In genomic region chr21:39347537-39347936, GRCh38 we compare ENCODE assay signal across 8 cellular contexts. TPM values are rescaled to one million over a fixed set of nuclear protein-coding genes. Genes with fewer than 3 reads are reported as not detected.
DNase-seq lines count a peak whose midpoint lies in the region; ATAC-seq and TF ChIP-seq lines count a peak whose summit lies in the region.

No MANE protein-coding gene starts in this region.

- H3K27me3 ChIP-seq in liver (ENCODE audit: control insufficient read depth in 4 of 4, insufficient read depth in 4 of 4, low read length in 3 of 4): no peaks in the 10 kb centered on the region
- H3K27me3 ChIP-seq in tibial artery: no peaks in the 10 kb centered on the region

- H3K27ac ChIP-seq in liver (ENCODE audit: low read depth in 1 of 2, low read length in 2 of 2): no peak overlapping the region
- H3K27ac ChIP-seq in tibial artery: peak overlapping the region in 1 of 2 donors; percentile 85

- peak overlapping the region; percentile 49 for H3K27ac Mint-ChIP-seq in activated T-cell treated with anti-CD3 and anti-CD28 coated beads, Interleukin-2, amount 50 U/mL, for 72 hours
- peak overlapping the region; percentile 93 for H3K27ac Mint-ChIP-seq in activated naive CD8-positive, alpha-beta T cell treated with anti-CD3 and anti-CD28 coated beads for 36 hours

- no peaks in the 10 kb centered on the region for H3K27me3 Mint-ChIP-seq in activated T-cell treated with anti-CD3 and anti-CD28 coated beads, Interleukin-2, amount 50 U/mL, for 72 hours (ENCODE audit: low read depth)
- no peaks in the 10 kb centered on the region for H3K27me3 Mint-ChIP-seq in activated naive CD8-positive, alpha-beta T cell treated with anti-CD3 and anti-CD28 coated beads for 36 hours

- H3K36me3 ChIP-seq in liver (ENCODE audit: control insufficient read depth in 4 of 4, insufficient read depth in 3 of 4, low read depth in 1 of 4, low read length in 3 of 4): peaks cover 5 to 13% (median 10%) of the 10 kb centered on the region in 4 donors
- peaks cover 9 to 13% (median 12%) of the 10 kb centered on the region in 3 donors for H3K36me3 ChIP-seq in tibial artery

- no peak for TF ChIP-seq RAD21 in liver (IDR thresholded peaks at IDR 0.05)

- peaks cover 0 to 2% of the 10 kb centered on the region in 2 donors for H3K9me3 Mint-ChIP-seq in activated T-cell treated with anti-CD3 and anti-CD28 coated beads, Interleukin-2, amount 50 U/mL, for 72 hours
- H3K9me3 Mint-ChIP-seq in activated naive CD8-positive, alpha-beta T cell treated with anti-CD3 and anti-CD28 coated beads for 36 hours: no peaks in the 10 kb centered on the region

- H3K9ac ChIP-seq in liver (ENCODE audit: low read depth in 1 of 2, low read length in 2 of 2): peak overlapping the region; percentile 80 to 86

- TF ChIP-seq CTCF in liver (IDR thresholded peaks at IDR 0.05; ENCODE audit: low read depth, low read length, missing input control) (no peak), tibial artery (IDR thresholded peaks at IDR 0.05) (no peak)

- peaks cover 18 to 36% of the 10 kb centered on the region in 2 donors for H3K36me3 Mint-ChIP-seq in activated T-cell treated with anti-CD3 and anti-CD28 coated beads, Interleukin-2, amount 50 U/mL, for 72 hours (ENCODE audit: insufficient read depth in 2 of 2)
- peaks cover 42% of the 10 kb centered on the region for H3K36me3 Mint-ChIP-seq in activated naive CD8-positive, alpha-beta T cell treated with anti-CD3 and anti-CD28 coated beads for 36 hours

- H3K4me1 ChIP-seq in liver (ENCODE audit: control insufficient read depth in 4 of 4, insufficient read depth in 4 of 4, low read length in 3 of 4) (peaks cover 5 to 28% (median 9%) of the 10 kb centered on the region in 4 donors), tibial artery (peaks cover 0 to 24% (median 10%) of the 10 kb centered on the region in 4 donors)

- H3K4me3 Mint-ChIP-seq in activated T-cell treated with anti-CD3 and anti-CD28 coated beads, Interleukin-2, amount 50 U/mL, for 72 hours: peak overlapping the region; percentile 80 to 85
- peak overlapping the region; percentile 88 for H3K4me3 Mint-ChIP-seq in activated naive CD8-positive, alpha-beta T cell treated with anti-CD3 and anti-CD28 coated beads for 36 hours

- H3K4me1 Mint-ChIP-seq in activated T-cell treated with anti-CD3 and anti-CD28 coated beads, Interleukin-2, amount 50 U/mL, for 72 hours (ENCODE audit: low read depth): peaks cover 46% of the 10 kb centered on the region
- peaks cover 33% of the 10 kb centered on the region for H3K4me1 Mint-ChIP-seq in activated naive CD8-positive, alpha-beta T cell treated with anti-CD3 and anti-CD28 coated beads for 36 hours

- H3K4me3 ChIP-seq in liver (ENCODE audit: low read depth in 1 of 3, low read length in 3 of 3): peak overlapping the region in 2 of 3 donors; percentile 81 to 96
- peak overlapping the region; percentile 68 to 76 for H3K4me3 ChIP-seq in tibial artery

- ATAC-seq in activated T-cell treated with anti-CD3 and anti-CD28 coated beads, Interleukin-2, amount 50 U/mL, for 72 hours (replicated peaks in 1 of 2): no peak

- intact Hi-C loops in tibial artery (cut with DNase I; ENCODE audit: low total_unique reads): no loop called here

- H3K9me3 ChIP-seq in liver (ENCODE audit: control insufficient read depth in 4 of 4, low read length in 3 of 4) (no peaks in the 10 kb centered on the region), tibial artery (no peaks in the 10 kb centered on the region)

- WGBS in liver: 20% methylated on average over 10 of the region's 10 CpGs

- DNase-seq in activated T-cell treated with anti-CD3 and anti-CD28 coated beads, Interleukin-2, amount 50 U/mL, for 72 hours: no peak
- no peak for DNase-seq in activated T-cell treated with anti-CD3 and anti-CD28 coated beads, Interleukin-2, amount 50 U/mL, for 1 hour
- no peak for DNase-seq in activated naive CD8-positive, alpha-beta T cell treated with anti-CD3 and anti-CD28 coated beads for 36 hours
- no peak for DNase-seq in tibial artery
- DNase-seq in amygdala (lab: John Stamatoyannopoulos, UW): no peak
- DNase-seq in NCI-H1436 (lab: John Stamatoyannopoulos, UW): no peak
- no peak for DNase-seq in NCI-H146 (lab: John Stamatoyannopoulos, UW)

TF ChIP-seq in liver, 16 proteins besides CTCF, POLR2A, EP300 and RAD21:
- no peak for TF ChIP-seq YY1 (IDR thresholded peaks at IDR 0.05)
- no peak for TF ChIP-seq SP1 (IDR thresholded peaks at IDR 0.05)
- TF ChIP-seq JUND (IDR thresholded peaks at IDR 0.05): no peak
- no peak for TF ChIP-seq HNF4A (conservative IDR thresholded peaks at IDR 0.05)
- TF ChIP-seq, protein P1, sequence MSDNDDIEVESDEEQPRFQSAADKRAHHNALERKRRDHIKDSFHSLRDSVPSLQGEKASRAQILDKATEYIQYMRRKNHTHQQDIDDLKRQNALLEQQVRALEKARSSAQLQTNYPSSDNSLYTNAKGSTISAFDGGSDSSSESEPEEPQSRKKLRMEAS (IDR thresholded peaks at IDR 0.05): no peak
- TF ChIP-seq ZBTB33 (IDR thresholded peaks at IDR 0.05): no peak
- no peak for TF ChIP-seq EGR1 (IDR thresholded peaks at IDR 0.05; ENCODE audit: low read depth in 2 of 2)
- no peak for TF ChIP-seq NR2F2 (IDR thresholded peaks at IDR 0.05)
- TF ChIP-seq, protein P2, sequence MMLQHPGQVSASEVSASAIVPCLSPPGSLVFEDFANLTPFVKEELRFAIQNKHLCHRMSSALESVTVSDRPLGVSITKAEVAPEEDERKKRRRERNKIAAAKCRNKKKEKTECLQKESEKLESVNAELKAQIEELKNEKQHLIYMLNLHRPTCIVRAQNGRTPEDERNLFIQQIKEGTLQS (IDR thresholded peaks at IDR 0.05): no peak
- TF ChIP-seq RXRA (IDR thresholded peaks at IDR 0.05): no peak
- no peak for TF ChIP-seq FOXA1 (IDR thresholded peaks at IDR 0.05)

RNA-seq across cellular contexts. Expression of gene HMGN1, which starts 1.4 kb away (rescaled TPM):
- 100 to 1,000 TPM; 353 to 399 TPM for total RNA-seq in activated T-cell treated with anti-CD3 and anti-CD28 coated beads, Interleukin-2, amount 50 U/mL, for 72 hours
- total RNA-seq in activated naive CD8-positive, alpha-beta T cell treated with anti-CD3 and anti-CD28 coated beads for 36 hours: 100 to 1,000 TPM; 432 to 501 TPM
- total RNA-seq in liver: 10 to 100 TPM; 34.6 to 92.3 TPM
- 10 to 100 TPM; 41.2 to 68.8 TPM for polyA plus RNA-seq in liver

RNA-seq across cellular contexts. Expression of gene BRWD1, which starts 34.1 kb away (rescaled TPM):
- 10 to 100 TPM; 44.8 to 45.2 TPM for total RNA-seq in activated T-cell treated with anti-CD3 and anti-CD28 coated beads, Interleukin-2, amount 50 U/mL, for 72 hours
- total RNA-seq in activated naive CD8-positive, alpha-beta T cell treated with anti-CD3 and anti-CD28 coated beads for 36 hours: 10 to 100 TPM; 16.5 to 18.2 TPM
- 10 to 100 TPM; 25.9 to 56.6 TPM for total RNA-seq in liver
- 10 to 100 TPM in 1 of 2 donors, 1 to 10 TPM in 1; 5.2 to 15.9 TPM for polyA plus RNA-seq in liver
